Comparison of ENCODE assay signal across 1 cellular context in the genomic region with DNA sequence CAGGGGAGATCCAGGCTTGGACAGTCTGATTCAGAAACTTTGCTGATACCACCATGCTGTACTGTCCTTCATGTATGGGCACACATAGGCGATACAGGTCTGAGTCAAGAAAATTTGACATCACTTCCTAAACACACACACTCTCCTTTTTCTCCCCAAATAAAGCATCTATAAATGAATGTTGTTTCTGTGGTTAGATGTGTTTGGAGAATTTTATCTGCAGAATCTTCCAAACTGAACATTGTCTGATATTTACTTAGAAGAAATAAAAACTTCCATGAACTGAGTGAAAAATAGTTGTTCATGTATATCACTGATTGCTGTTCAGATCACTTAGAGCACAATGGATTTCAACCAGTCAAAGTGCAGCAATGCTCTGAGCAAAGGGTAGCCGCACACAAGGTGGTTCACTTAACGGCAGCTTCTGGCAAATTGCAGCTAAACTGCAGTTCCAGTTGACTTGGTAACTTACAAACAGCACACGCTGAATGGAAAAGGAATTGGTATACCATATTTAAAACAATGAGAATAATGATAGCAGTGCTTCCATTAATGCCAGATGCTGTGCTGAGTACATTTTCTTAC.
TF ChIP-seq lines count a peak whose summit lies in the region.

No MANE protein-coding gene starts in this region.

TF ChIP-seq in GM12878, 131 proteins besides CTCF, POLR2A, EP300 and RAD21 (continued from another document and continues in another):
- TF ChIP-seq, protein P1, sequence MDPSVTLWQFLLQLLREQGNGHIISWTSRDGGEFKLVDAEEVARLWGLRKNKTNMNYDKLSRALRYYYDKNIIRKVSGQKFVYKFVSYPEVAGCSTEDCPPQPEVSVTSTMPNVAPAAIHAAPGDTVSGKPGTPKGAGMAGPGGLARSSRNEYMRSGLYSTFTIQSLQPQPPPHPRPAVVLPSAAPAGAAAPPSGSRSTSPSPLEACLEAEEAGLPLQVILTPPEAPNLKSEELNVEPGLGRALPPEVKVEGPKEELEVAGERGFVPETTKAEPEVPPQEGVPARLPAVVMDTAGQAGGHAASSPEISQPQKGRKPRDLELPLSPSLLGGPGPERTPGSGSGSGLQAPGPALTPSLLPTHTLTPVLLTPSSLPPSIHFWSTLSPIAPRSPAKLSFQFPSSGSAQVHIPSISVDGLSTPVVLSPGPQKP (IDR thresholded peaks at IDR 0.05; ENCODE audit: low read depth, low read length): no peak
- TF ChIP-seq CREM (IDR thresholded peaks at IDR 0.05; ENCODE audit: low read depth): no peak; the same call in 1 of the 2 replicates
- TF ChIP-seq, protein P2, sequence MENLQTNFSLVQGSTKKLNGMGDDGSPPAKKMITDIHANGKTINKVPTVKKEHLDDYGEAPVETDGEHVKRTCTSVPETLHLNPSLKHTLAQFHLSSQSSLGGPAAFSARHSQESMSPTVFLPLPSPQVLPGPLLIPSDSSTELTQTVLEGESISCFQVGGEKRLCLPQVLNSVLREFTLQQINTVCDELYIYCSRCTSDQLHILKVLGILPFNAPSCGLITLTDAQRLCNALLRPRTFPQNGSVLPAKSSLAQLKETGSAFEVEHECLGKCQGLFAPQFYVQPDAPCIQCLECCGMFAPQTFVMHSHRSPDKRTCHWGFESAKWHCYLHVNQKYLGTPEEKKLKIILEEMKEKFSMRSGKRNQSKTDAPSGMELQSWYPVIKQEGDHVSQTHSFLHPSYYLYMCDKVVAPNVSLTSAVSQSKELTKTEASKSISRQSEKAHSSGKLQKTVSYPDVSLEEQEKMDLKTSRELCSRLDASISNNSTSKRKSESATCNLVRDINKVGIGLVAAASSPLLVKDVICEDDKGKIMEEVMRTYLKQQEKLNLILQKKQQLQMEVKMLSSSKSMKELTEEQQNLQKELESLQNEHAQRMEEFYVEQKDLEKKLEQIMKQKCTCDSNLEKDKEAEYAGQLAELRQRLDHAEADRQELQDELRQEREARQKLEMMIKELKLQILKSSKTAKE (IDR thresholded peaks at IDR 0.05; ENCODE audit: low read depth, poor library complexity, severe bottlenecking): no peak
- TF ChIP-seq CHD4 (IDR thresholded peaks at IDR 0.05): no peak
- TF ChIP-seq ASH2L (IDR thresholded peaks at IDR 0.05; ENCODE audit: borderline replicate concordance, low read depth): no peak
- peak; percentile 61 for TF ChIP-seq RUNX3 (IDR thresholded peaks at IDR 0.05; ENCODE audit: low read length)
- TF ChIP-seq ZNF274 (IDR thresholded peaks at IDR 0.05; ENCODE audit: insufficient read depth, insufficient read length): no peak
- no peak for TF ChIP-seq SMAD1 (IDR thresholded peaks at IDR 0.05; ENCODE audit: low read depth, partially characterized antibody)
- TF ChIP-seq RELA (IDR thresholded peaks at IDR 0.05; ENCODE audit: borderline replicate concordance, partially characterized antibody): no peak
- no peak for TF ChIP-seq CBX5 (IDR thresholded peaks at IDR 0.05; ENCODE audit: low read depth)
- no peak; the same call in 1 of the 2 replicates for TF ChIP-seq ZNF24 (IDR thresholded peaks at IDR 0.05)
- TF ChIP-seq FOS (IDR thresholded peaks at IDR 0.05; ENCODE audit: borderline replicate concordance, extremely low read depth, insufficient read length): no peak
- no peak for TF ChIP-seq SP1 (IDR thresholded peaks at IDR 0.05; ENCODE audit: low read depth, low read length)
- peak; percentile 32; the same call in 1 of the 2 replicates for TF ChIP-seq JUNB (IDR thresholded peaks at IDR 0.05)
- TF ChIP-seq, protein P3, sequence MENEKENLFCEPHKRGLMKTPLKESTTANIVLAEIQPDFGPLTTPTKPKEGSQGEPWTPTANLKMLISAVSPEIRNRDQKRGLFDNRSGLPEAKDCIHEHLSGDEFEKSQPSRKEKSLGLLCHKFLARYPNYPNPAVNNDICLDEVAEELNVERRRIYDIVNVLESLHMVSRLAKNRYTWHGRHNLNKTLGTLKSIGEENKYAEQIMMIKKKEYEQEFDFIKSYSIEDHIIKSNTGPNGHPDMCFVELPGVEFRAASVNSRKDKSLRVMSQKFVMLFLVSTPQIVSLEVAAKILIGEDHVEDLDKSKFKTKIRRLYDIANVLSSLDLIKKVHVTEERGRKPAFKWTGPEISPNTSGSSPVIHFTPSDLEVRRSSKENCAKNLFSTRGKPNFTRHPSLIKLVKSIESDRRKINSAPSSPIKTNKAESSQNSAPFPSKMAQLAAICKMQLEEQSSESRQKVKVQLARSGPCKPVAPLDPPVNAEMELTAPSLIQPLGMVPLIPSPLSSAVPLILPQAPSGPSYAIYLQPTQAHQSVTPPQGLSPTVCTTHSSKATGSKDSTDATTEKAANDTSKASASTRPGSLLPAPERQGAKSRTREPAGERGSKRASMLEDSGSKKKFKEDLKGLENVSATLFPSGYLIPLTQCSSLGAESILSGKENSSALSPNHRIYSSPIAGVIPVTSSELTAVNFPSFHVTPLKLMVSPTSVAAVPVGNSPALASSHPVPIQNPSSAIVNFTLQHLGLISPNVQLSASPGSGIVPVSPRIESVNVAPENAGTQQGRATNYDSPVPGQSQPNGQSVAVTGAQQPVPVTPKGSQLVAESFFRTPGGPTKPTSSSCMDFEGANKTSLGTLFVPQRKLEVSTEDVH (IDR thresholded peaks at IDR 0.05; ENCODE audit: low read depth, partially characterized antibody): no peak
- TF ChIP-seq SREBF1 (IDR thresholded peaks at IDR 0.05; ENCODE audit: low read length): no peak
- TF ChIP-seq TCF12 (IDR thresholded peaks at IDR 0.05; ENCODE audit: low read depth, low read length): no peak
- TF ChIP-seq MEF2B (IDR thresholded peaks at IDR 0.05; ENCODE audit: partially characterized antibody, poor library complexity, severe bottlenecking): peak; percentile 12
- no peak for TF ChIP-seq HDGF (IDR thresholded peaks at IDR 0.05)
- no peak for TF ChIP-seq LARP7 (IDR thresholded peaks at IDR 0.05)
- TF ChIP-seq, protein P4, sequence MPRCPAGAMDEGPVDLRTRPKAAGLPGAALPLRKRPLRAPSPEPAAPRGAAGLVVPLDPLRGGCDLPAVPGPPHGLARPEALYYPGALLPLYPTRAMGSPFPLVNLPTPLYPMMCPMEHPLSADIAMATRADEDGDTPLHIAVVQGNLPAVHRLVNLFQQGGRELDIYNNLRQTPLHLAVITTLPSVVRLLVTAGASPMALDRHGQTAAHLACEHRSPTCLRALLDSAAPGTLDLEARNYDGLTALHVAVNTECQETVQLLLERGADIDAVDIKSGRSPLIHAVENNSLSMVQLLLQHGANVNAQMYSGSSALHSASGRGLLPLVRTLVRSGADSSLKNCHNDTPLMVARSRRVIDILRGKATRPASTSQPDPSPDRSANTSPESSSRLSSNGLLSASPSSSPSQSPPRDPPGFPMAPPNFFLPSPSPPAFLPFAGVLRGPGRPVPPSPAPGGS (IDR thresholded peaks at IDR 0.05; ENCODE audit: borderline replicate concordance, insufficient read depth, low read depth, low read length, poor library complexity, severe bottlenecking): no peak
- TF ChIP-seq, protein P5, sequence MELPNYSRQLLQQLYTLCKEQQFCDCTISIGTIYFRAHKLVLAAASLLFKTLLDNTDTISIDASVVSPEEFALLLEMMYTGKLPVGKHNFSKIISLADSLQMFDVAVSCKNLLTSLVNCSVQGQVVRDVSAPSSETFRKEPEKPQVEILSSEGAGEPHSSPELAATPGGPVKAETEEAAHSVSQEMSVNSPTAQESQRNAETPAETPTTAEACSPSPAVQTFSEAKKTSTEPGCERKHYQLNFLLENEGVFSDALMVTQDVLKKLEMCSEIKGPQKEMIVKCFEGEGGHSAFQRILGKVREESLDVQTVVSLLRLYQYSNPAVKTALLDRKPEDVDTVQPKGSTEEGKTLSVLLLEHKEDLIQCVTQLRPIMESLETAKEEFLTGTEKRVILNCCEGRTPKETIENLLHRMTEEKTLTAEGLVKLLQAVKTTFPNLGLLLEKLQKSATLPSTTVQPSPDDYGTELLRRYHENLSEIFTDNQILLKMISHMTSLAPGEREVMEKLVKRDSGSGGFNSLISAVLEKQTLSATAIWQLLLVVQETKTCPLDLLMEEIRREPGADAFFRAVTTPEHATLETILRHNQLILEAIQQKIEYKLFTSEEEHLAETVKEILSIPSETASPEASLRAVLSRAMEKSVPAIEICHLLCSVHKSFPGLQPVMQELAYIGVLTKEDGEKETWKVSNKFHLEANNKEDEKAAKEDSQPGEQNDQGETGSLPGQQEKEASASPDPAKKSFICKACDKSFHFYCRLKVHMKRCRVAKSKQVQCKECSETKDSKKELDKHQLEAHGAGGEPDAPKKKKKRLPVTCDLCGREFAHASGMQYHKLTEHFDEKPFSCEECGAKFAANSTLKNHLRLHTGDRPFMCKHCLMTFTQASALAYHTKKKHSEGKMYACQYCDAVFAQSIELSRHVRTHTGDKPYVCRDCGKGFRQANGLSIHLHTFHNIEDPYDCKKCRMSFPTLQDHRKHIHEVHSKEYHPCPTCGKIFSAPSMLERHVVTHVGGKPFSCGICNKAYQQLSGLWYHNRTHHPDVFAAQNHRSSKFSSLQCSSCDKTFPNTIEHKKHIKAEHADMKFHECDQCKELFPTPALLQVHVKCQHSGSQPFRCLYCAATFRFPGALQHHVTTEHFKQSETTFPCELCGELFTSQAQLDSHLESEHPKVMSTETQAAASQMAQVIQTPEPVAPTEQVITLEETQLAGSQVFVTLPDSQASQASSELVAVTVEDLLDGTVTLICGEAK (IDR thresholded peaks at IDR 0.05; ENCODE audit: borderline replicate concordance): no peak
- TF ChIP-seq SIX5 (IDR thresholded peaks at IDR 0.05; ENCODE audit: low read depth, low read length, severe bottlenecking): no peak
- TF ChIP-seq EGR1 (IDR thresholded peaks at IDR 0.05; ENCODE audit: borderline replicate concordance in 1 of 2, low read depth in 2 of 2, low read length in 2 of 2): no peak
- TF ChIP-seq, protein P6, sequence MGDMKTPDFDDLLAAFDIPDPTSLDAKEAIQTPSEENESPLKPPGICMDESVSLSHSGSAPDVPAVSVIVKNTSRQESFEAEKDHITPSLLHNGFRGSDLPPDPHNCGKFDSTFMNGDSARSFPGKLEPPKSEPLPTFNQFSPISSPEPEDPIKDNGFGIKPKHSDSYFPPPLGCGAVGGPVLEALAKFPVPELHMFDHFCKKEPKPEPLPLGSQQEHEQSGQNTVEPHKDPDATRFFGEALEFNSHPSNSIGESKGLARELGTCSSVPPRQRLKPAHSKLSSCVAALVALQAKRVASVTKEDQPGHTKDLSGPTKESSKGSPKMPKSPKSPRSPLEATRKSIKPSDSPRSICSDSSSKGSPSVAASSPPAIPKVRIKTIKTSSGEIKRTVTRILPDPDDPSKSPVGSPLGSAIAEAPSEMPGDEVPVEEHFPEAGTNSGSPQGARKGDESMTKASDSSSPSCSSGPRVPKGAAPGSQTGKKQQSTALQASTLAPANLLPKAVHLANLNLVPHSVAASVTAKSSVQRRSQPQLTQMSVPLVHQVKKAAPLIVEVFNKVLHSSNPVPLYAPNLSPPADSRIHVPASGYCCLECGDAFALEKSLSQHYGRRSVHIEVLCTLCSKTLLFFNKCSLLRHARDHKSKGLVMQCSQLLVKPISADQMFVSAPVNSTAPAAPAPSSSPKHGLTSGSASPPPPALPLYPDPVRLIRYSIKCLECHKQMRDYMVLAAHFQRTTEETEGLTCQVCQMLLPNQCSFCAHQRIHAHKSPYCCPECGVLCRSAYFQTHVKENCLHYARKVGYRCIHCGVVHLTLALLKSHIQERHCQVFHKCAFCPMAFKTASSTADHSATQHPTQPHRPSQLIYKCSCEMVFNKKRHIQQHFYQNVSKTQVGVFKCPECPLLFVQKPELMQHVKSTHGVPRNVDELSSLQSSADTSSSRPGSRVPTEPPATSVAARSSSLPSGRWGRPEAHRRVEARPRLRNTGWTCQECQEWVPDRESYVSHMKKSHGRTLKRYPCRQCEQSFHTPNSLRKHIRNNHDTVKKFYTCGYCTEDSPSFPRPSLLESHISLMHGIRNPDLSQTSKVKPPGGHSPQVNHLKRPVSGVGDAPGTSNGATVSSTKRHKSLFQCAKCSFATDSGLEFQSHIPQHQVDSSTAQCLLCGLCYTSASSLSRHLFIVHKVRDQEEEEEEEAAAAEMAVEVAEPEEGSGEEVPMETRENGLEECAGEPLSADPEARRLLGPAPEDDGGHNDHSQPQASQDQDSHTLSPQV (IDR thresholded peaks at IDR 0.05): no peak
- TF ChIP-seq, protein P7, sequence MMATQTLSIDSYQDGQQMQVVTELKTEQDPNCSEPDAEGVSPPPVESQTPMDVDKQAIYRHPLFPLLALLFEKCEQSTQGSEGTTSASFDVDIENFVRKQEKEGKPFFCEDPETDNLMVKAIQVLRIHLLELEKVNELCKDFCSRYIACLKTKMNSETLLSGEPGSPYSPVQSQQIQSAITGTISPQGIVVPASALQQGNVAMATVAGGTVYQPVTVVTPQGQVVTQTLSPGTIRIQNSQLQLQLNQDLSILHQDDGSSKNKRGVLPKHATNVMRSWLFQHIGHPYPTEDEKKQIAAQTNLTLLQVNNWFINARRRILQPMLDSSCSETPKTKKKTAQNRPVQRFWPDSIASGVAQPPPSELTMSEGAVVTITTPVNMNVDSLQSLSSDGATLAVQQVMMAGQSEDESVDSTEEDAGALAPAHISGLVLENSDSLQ (IDR thresholded peaks at IDR 0.05): no peak
- TF ChIP-seq MTA3 (IDR thresholded peaks at IDR 0.05; ENCODE audit: borderline replicate concordance, low read length): no peak
- TF ChIP-seq CHD2 (IDR thresholded peaks at IDR 0.05; ENCODE audit: borderline replicate concordance, low read depth, low read length): no peak
- TF ChIP-seq ZBED1 (IDR thresholded peaks at IDR 0.05; ENCODE audit: borderline replicate concordance): peak; percentile 44; the same call in 1 of the 2 replicates
- TF ChIP-seq, protein P8, sequence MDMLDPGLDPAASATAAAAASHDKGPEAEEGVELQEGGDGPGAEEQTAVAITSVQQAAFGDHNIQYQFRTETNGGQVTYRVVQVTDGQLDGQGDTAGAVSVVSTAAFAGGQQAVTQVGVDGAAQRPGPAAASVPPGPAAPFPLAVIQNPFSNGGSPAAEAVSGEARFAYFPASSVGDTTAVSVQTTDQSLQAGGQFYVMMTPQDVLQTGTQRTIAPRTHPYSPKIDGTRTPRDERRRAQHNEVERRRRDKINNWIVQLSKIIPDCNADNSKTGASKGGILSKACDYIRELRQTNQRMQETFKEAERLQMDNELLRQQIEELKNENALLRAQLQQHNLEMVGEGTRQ (IDR thresholded peaks at IDR 0.05; ENCODE audit: borderline replicate concordance, low read depth, low read length): no peak
- no peak for TF ChIP-seq MTA2 (IDR thresholded peaks at IDR 0.05; ENCODE audit: low read depth)
